ENCODE assay signal across 1 cellular context in the genomic region with DNA sequence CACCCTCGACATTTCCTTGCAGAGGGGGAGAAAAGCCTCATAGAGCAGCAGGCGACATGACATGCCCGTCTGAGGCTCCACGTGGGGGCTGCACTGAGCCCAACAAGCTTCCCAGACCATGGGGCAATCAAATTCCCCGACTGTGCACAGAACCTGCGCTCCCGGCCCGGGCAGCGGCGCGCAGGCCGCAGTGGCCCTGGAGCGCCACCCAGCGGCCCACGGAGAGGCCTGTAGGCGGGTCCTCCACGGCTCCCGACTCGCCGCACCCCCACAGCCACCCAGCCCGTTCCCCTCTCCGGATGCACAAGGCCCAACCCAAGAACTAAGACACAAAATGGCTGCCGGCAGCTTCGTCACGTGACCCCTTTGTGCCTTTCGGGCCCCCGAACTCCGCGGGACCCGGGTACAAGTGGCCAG.
TF ChIP-seq lines count a peak whose summit lies in the region.

No MANE protein-coding gene starts in this region.

TF ChIP-seq in K562, 482 proteins besides CTCF, POLR2A, EP300 and RAD21 (continued from another document):
- TF ChIP-seq, protein P1, sequence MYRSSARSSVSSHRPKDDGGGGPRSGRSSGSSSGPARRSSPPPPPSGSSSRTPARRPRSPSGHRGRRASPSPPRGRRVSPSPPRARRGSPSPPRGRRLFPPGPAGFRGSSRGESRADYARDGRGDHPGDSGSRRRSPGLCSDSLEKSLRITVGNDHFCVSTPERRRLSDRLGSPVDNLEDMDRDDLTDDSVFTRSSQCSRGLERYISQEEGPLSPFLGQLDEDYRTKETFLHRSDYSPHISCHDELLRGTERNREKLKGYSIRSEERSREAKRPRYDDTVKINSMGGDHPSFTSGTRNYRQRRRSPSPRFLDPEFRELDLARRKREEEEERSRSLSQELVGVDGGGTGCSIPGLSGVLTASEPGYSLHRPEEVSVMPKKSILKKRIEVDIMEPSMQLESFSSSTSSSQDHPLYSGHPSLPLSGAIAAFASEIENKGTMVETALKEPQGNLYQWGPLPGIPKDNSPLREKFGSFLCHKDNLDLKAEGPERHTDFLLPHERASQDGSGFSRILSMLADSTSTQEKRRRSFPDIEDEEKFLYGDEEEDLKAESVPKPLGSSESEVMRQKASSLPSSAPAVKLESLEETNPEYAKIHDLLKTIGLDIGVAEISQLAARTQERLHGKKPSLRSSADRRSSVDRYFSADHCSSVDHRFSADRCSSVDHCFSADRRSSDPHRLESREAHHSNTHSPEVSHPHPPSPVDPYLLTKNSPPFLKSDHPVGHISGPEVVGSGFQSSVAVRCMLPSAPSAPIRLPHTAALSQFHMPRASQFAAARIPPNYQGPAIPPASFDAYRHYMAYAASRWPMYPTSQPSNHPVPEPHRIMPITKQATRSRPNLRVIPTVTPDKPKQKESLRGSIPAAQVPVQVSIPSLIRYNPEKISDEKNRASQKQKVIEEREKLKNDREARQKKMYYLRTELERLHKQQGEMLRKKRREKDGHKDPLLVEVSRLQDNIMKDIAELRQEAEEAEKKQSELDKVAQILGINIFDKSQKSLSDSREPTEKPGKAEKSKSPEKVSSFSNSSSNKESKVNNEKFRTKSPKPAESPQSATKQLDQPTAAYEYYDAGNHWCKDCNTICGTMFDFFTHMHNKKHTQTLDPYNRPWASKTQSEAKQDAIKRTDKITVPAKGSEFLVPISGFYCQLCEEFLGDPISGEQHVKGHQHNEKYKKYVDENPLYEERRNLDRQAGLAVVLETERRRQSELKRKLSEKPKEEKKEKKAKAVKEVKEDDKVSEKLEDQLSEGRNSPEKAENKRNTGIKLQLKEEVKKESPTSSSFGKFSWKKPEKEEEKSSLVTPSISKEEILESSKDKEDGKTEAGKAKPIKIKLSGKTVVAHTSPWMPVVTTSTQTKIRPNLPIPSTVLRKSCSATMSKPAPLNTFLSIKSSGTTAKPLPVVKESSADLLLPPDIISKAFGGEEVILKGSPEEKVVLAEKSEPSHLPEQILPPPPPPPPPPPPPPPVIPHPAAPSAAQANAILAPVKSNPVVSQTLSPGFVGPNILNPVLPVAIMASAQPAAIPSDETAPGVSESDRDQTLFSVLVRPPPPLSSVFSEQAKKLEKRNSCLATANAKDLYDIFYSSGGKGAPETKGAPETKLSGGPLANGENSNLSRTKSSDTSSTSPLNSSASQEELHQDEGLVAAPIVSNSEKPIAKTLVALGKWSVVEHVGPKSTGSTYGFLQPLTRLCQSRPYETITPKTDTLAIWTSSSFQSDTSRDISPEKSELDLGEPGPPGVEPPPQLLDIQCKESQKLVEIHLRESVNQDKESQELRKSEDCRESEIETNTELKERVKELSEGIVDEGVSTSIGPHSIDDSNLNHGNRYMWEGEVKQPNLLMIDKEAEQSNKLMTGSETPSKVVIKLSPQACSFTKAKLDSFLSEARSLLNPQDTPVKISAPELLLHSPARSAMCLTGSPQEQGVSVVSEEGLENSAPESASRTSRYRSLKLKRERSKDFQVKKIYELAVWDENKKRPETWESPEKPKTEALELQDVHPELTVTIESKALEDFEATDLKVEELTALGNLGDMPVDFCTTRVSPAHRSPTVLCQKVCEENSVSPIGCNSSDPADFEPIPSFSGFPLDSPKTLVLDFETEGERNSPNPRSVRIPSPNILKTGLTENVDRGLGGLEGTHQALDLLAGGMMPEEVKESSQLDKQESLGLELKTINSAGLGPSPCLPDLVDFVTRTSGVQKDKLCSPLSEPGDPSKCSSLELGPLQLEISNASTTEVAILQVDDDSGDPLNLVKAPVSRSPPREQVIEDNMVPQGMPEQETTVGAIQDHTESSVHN (IDR thresholded peaks at IDR 0.05; ENCODE audit: borderline replicate concordance in 1 of 2, low read depth in 1 of 2): no peak
- TF ChIP-seq, protein P2, sequence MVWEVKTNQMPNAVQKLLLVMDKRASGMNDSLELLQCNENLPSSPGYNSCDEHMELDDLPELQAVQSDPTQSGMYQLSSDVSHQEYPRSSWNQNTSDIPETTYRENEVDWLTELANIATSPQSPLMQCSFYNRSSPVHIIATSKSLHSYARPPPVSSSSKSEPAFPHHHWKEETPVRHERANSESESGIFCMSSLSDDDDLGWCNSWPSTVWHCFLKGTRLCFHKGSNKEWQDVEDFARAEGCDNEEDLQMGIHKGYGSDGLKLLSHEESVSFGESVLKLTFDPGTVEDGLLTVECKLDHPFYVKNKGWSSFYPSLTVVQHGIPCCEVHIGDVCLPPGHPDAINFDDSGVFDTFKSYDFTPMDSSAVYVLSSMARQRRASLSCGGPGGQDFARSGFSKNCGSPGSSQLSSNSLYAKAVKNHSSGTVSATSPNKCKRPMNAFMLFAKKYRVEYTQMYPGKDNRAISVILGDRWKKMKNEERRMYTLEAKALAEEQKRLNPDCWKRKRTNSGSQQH (CRISPR knock-in tag; IDR thresholded peaks at IDR 0.05): no peak
- no peak for TF ChIP-seq PHTF2 (CRISPR knock-in tag; IDR thresholded peaks at IDR 0.05)
- TF ChIP-seq ZFP1 (CRISPR knock-in tag; IDR thresholded peaks at IDR 0.05): no peak
- peak; percentile 78 for TF ChIP-seq SMC3 (conservative IDR thresholded peaks at IDR 0.05; ENCODE audit: insufficient read depth, low read depth, low read length)
- no peak for TF ChIP-seq RBM39 (optimal IDR thresholded peaks at IDR 0.05; ENCODE audit: low read depth, low read length)
- no peak for TF ChIP-seq HIVEP1 (CRISPR knock-in tag; IDR thresholded peaks at IDR 0.05)
- peak; percentile 94 for TF ChIP-seq CCNT2 (IDR thresholded peaks at IDR 0.05; ENCODE audit: borderline replicate concordance, extremely low read depth, insufficient read length, low read depth, low read length)
- no peak for TF ChIP-seq ZNF41 (CRISPR knock-in tag; conservative IDR thresholded peaks at IDR 0.05)
- no peak for TF ChIP-seq ZNF699 (CRISPR knock-in tag; IDR thresholded peaks at IDR 0.05; ENCODE audit: insufficient replicate concordance)
- no peak for TF ChIP-seq TBL1XR1 (IDR thresholded peaks at IDR 0.05; ENCODE audit: low read length in 2 of 2)
- TF ChIP-seq ETV5 (CRISPR knock-in tag; IDR thresholded peaks at IDR 0.05; ENCODE audit: low read depth): no peak; the same call in none of the 2 replicates
- TF ChIP-seq NCOA4 (IDR thresholded peaks at IDR 0.05; ENCODE audit: partially characterized antibody): no peak
- TF ChIP-seq TAF9B (IDR thresholded peaks at IDR 0.05; ENCODE audit: partially characterized antibody): no peak
- TF ChIP-seq, protein P3, sequence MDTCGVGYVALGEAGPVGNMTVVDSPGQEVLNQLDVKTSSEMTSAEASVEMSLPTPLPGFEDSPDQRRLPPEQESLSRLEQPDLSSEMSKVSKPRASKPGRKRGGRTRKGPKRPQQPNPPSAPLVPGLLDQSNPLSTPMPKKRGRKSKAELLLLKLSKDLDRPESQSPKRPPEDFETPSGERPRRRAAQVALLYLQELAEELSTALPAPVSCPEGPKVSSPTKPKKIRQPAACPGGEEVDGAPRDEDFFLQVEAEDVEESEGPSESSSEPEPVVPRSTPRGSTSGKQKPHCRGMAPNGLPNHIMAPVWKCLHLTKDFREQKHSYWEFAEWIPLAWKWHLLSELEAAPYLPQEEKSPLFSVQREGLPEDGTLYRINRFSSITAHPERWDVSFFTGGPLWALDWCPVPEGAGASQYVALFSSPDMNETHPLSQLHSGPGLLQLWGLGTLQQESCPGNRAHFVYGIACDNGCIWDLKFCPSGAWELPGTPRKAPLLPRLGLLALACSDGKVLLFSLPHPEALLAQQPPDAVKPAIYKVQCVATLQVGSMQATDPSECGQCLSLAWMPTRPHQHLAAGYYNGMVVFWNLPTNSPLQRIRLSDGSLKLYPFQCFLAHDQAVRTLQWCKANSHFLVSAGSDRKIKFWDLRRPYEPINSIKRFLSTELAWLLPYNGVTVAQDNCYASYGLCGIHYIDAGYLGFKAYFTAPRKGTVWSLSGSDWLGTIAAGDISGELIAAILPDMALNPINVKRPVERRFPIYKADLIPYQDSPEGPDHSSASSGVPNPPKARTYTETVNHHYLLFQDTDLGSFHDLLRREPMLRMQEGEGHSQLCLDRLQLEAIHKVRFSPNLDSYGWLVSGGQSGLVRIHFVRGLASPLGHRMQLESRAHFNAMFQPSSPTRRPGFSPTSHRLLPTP (IDR thresholded peaks at IDR 0.05; ENCODE audit: borderline replicate concordance, extremely low read depth, insufficient read length): no peak
- TF ChIP-seq ZBTB12 (CRISPR knock-in tag; IDR thresholded peaks at IDR 0.05): no peak
- TF ChIP-seq, protein P4, sequence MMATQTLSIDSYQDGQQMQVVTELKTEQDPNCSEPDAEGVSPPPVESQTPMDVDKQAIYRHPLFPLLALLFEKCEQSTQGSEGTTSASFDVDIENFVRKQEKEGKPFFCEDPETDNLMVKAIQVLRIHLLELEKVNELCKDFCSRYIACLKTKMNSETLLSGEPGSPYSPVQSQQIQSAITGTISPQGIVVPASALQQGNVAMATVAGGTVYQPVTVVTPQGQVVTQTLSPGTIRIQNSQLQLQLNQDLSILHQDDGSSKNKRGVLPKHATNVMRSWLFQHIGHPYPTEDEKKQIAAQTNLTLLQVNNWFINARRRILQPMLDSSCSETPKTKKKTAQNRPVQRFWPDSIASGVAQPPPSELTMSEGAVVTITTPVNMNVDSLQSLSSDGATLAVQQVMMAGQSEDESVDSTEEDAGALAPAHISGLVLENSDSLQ (IDR thresholded peaks at IDR 0.05): no peak
